Comparison of ENCODE assay signal across 13 cellular contexts in genomic region chr21:33019516-33019884, GRCh38. TPM values are rescaled to one million over a fixed set of nuclear protein-coding genes. Genes with fewer than 3 reads are reported as not detected.
DNase-seq lines count a peak whose midpoint lies in the region; ATAC-seq and TF ChIP-seq lines count a peak whose summit lies in the region.
"Had no signal": no experiment of that assay in that cellular context is flagged by ENCODE, and none has a peak within 500 bp of the region (broad histone marks: within the 10 kb centered on the region; RNA-seq: fewer than 3 reads in every experiment).

No MANE protein-coding gene starts in this region.

- H3K27ac ChIP-seq in CD4-positive, alpha-beta T cell (ENCODE audit: low read depth, low read length): no peak overlapping the region
- H3K27ac ChIP-seq in GM23338 (ENCODE audit: low read depth) (no peak overlapping the region), neural cell (ENCODE audit: low read length) (no peak overlapping the region)
- H3K27ac ChIP-seq: gastrocnemius medialis, left lung had no signal

- no peak for TF ChIP-seq EP300 in neural cell (conservative IDR thresholded peaks at IDR 0.05; ENCODE audit: poor library complexity, severe bottlenecking)

- CTCF ChIA-PET in CD4-positive, alpha-beta T cell (lab: Charles Lee): no interaction called here

- intact Hi-C loops in CD4-positive, alpha-beta T cell (cut with DNase I, micrococcal nuclease): no loop called here

- H3K9me2 ChIP-seq in GM23338 (ENCODE audit: insufficient read depth) (no peaks in the 10 kb centered on the region), neural cell (ENCODE audit: insufficient read depth, low read length) (no peaks in the 10 kb centered on the region)

- H3K27ac Mint-ChIP-seq in CD4-positive, alpha-beta T cell: no peak overlapping the region
- no peak overlapping the region for H3K27ac Mint-ChIP-seq in GM23338
- H3K27ac Mint-ChIP-seq in effector memory CD8-positive, alpha-beta T cell: peak overlapping the region in 1 of 2 donors; percentile 56

- H3F3A ChIP-seq in GM23338 (replicated peaks; ENCODE audit: low read depth) (0 out of 2 replicates have a peak, but pooled peaks cover 5% of the 10 kb centered on the region), neural cell (ENCODE audit: insufficient read depth, low read length, poor library complexity, severe bottlenecking) (no peaks in the 10 kb centered on the region)

- DNase-seq in CD4-positive, alpha-beta T cell: no peak
- DNase-seq in GM23338 (ENCODE audit: low spot score) (no peak), NCI-H1048 (lab: John Stamatoyannopoulos, UW) (no peak), mesenteric fat pad (ENCODE audit: low spot score) (no peak)
- no peak for DNase-seq in effector memory CD8-positive, alpha-beta T cell
- DNase-seq: activated CD4-positive, alpha-beta T cell treated with anti-CD3 and anti-CD28 coated beads for 4 hours; gastrocnemius medialis had no signal

- no peaks in the 10 kb centered on the region for H3K36me3 Mint-ChIP-seq in CD4-positive, alpha-beta T cell (ENCODE audit: low read depth)
- no peaks in the 10 kb centered on the region; the same call in 2 of the 3 replicates for H3K36me3 Mint-ChIP-seq in GM23338 (ENCODE audit: low read depth)
- H3K36me3 Mint-ChIP-seq in effector memory CD8-positive, alpha-beta T cell (ENCODE audit: insufficient read depth): peaks cover 10% of the 10 kb centered on the region

- no peaks in the 10 kb centered on the region for H3K79me2 ChIP-seq in GM23338 (replicated peaks; ENCODE audit: insufficient read depth)
- H3K79me2 ChIP-seq in neural cell (replicated peaks; ENCODE audit: insufficient read depth, low read length): no peaks in the 10 kb centered on the region

- POLR2A ChIA-PET in CD4-positive, alpha-beta T cell (lab: Charles Lee): no interaction called here

- peak overlapping the region; percentile 60 for H3K4me3 ChIP-seq in GM23338
- H3K4me3 ChIP-seq in neural cell (ENCODE audit: low read length): peak overlapping the region; percentile 66

- H2AFZ ChIP-seq in GM23338: peak overlapping the region; percentile 91
- no peak overlapping the region for H2AFZ ChIP-seq in neural cell (ENCODE audit: low read depth, low read length)

- peaks cover 38% of the 10 kb centered on the region for H3K4me1 Mint-ChIP-seq in CD4-positive, alpha-beta T cell (ENCODE audit: low read depth)
- peaks cover 25% of the 10 kb centered on the region for H3K4me1 Mint-ChIP-seq in GM23338
- peaks cover 32 to 35% of the 10 kb centered on the region in 2 donors for H3K4me1 Mint-ChIP-seq in effector memory CD8-positive, alpha-beta T cell (ENCODE audit: low read depth in 2 of 2)

- H3K27me3 ChIP-seq in CD4-positive, alpha-beta T cell (ENCODE audit: control insufficient read depth, insufficient read depth, low read length): peaks cover 81% of the 10 kb centered on the region
- H3K27me3 ChIP-seq in GM23338 (ENCODE audit: insufficient read depth): peaks cover 95% of the 10 kb centered on the region
- H3K27me3 ChIP-seq in neural cell (ENCODE audit: insufficient read depth, low read depth, low read length): peaks cover 94% of the 10 kb centered on the region

- H3K9me3 ChIP-seq in CD4-positive, alpha-beta T cell (ENCODE audit: control insufficient read depth, low read length): no peaks in the 10 kb centered on the region
- H3K9me3 ChIP-seq in neural cell (ENCODE audit: low read length): no peaks in the 10 kb centered on the region
- H3K9me3 ChIP-seq: gastrocnemius medialis, left lung had no signal

- H4K20me1 ChIP-seq in GM23338 (replicated peaks; ENCODE audit: insufficient read depth) (peaks cover 6% of the 10 kb centered on the region), neural cell (ENCODE audit: insufficient read depth) (no peaks in the 10 kb centered on the region)

- H3K4me3 Mint-ChIP-seq in CD4-positive, alpha-beta T cell: peak overlapping the region; percentile 56
- peak overlapping the region; percentile 58 for H3K4me3 Mint-ChIP-seq in GM23338
- peak overlapping the region; percentile 59 to 77 for H3K4me3 Mint-ChIP-seq in effector memory CD8-positive, alpha-beta T cell

- peak overlapping the region; percentile 83 for H3K4me2 ChIP-seq in GM23338
- peak overlapping the region; percentile 14 for H3K4me2 ChIP-seq in neural cell (ENCODE audit: low read length)

- TF ChIP-seq RAD21 in neural cell (conservative IDR thresholded peaks at IDR 0.05): no peak

- ATAC-seq in CD4-positive, alpha-beta T cell (ENCODE audit: poor library complexity): no peak
- ATAC-seq in GM23338 (no peak), HG03342 (IDR thresholded peaks at IDR 0.05; ENCODE audit: unreplicated experiment) (no peak)
- no peak for ATAC-seq in effector memory CD8-positive, alpha-beta T cell (replicated peaks)
- ATAC-seq: gastrocnemius medialis, left lung had no signal

- H3K36me3 ChIP-seq in GM23338 (ENCODE audit: insufficient read depth) (no peaks in the 10 kb centered on the region), neural cell (ENCODE audit: insufficient read depth, low read length) (no peaks in the 10 kb centered on the region)
- H3K36me3 ChIP-seq: gastrocnemius medialis, left lung had no signal

- peaks cover 29% of the 10 kb centered on the region for H3K4me1 ChIP-seq in GM23338 (ENCODE audit: insufficient read depth)

- no peak overlapping the region for H3K9ac ChIP-seq in neural cell (ENCODE audit: low read length)

- H3K27me3 Mint-ChIP-seq in CD4-positive, alpha-beta T cell: peaks cover 94% of the 10 kb centered on the region
- H3K27me3 Mint-ChIP-seq in GM23338 (ENCODE audit: insufficient read depth, low read depth, poor library complexity): peaks cover 65% of the 10 kb centered on the region
- H3K27me3 Mint-ChIP-seq in effector memory CD8-positive, alpha-beta T cell: peaks cover 95 to 100% of the 10 kb centered on the region in 2 donors

- TF ChIP-seq CTCF in CD4-positive, alpha-beta T cell (IDR thresholded peaks at IDR 0.05): no peak
- TF ChIP-seq CTCF in GM23338 (conservative IDR thresholded peaks at IDR 0.05; ENCODE audit: low read depth in 2 of 2) (no peak), neural cell (IDR thresholded peaks at IDR 0.05; ENCODE audit: poor library complexity, severe bottlenecking) (no peak)

- H3K9me3 Mint-ChIP-seq in CD4-positive, alpha-beta T cell: no peaks in the 10 kb centered on the region
- no peaks in the 10 kb centered on the region; the same call in 2 of the 3 replicates for H3K9me3 Mint-ChIP-seq in GM23338
- H3K9me3 Mint-ChIP-seq in effector memory CD8-positive, alpha-beta T cell: no peaks in the 10 kb centered on the region

TF ChIP-seq in GM23338, 12 proteins besides CTCF, POLR2A, EP300 and RAD21 (continues in another document):
- TF ChIP-seq STAT1 (IDR thresholded peaks at IDR 0.05; ENCODE audit: unreplicated experiment) (no peak), EZH2 (IDR thresholded peaks at IDR 0.05; ENCODE audit: low read depth, unreplicated experiment) (no peak), EZH2phosphoT487 (IDR thresholded peaks at IDR 0.05; ENCODE audit: unreplicated experiment) (no peak), ZNF331 (CRISPR knock-in tag; IDR thresholded peaks at IDR 0.05; ENCODE audit: low read depth) (no peak), ETS1 (IDR thresholded peaks at IDR 0.05) (no peak), NANOG (IDR thresholded peaks at IDR 0.05; ENCODE audit: borderline replicate concordance) (no peak), JUNB (IDR thresholded peaks at IDR 0.05; ENCODE audit: unreplicated experiment) (no peak), ZNF114 (CRISPR knock-in tag; IDR thresholded peaks at IDR 0.05) (no peak)

TF ChIP-seq in neural cell, 6 proteins besides CTCF, POLR2A, EP300 and RAD21:
- TF ChIP-seq EZH2 (IDR thresholded peaks at IDR 0.05; ENCODE audit: borderline replicate concordance, insufficient read depth, low read length, poor library complexity, severe bottlenecking) (no peak), REST (IDR thresholded peaks at IDR 0.05; ENCODE audit: borderline replicate concordance) (no peak), POLR2AphosphoS5 (IDR thresholded peaks at IDR 0.05) (no peak), TAF1 (IDR thresholded peaks at IDR 0.05; ENCODE audit: low read depth) (no peak), MXI1 (conservative IDR thresholded peaks at IDR 0.05; ENCODE audit: poor library complexity, severe bottlenecking) (no peak), SMC3 (conservative IDR thresholded peaks at IDR 0.05; ENCODE audit: poor library complexity) (no peak)

RNA-seq across cellular contexts. Expression of gene OLIG2, which starts 6.2 kb away (rescaled TPM):
- not detected for total RNA-seq in CD4-positive, alpha-beta T cell
- total RNA-seq in GM23338 (2014; rRNA removed; shearing (Covaris generic)): 0.04 and 1.4 TPM in 2 replicates
- polyA plus RNA-seq in GM23338 (2016; fragmentation: Nextera tagmentation; extraction: Ambion mirVana): 0.09 and 0.15 TPM in 2 replicates
- polyA plus RNA-seq in neural cell: 0.84 and 0.90 TPM in 2 replicates
- polyA minus RNA-seq in neural cell: 0.73 and 0.81 TPM in 2 replicates
- total RNA-seq in mesenteric fat pad: not detected
- total RNA-seq: M059J, pulmonary artery endothelial cell had no signal
- polyA plus RNA-seq: adipose tissue had no signal

RNA-seq across cellular contexts. Expression of gene OLIG1, which starts 50.4 kb away (rescaled TPM):
- total RNA-seq in CD4-positive, alpha-beta T cell: not detected
- 0.14 and 0.19 TPM in 2 replicates for total RNA-seq in GM23338 (2014; rRNA removed; shearing (Covaris generic))
- 0.81 and 2.0 TPM in 2 replicates for polyA plus RNA-seq in GM23338 (2016; fragmentation: Nextera tagmentation; extraction: Ambion mirVana)
- 0.98 and 1.4 TPM in 2 replicates for polyA plus RNA-seq in neural cell
- 0.46 and 1.5 TPM in 2 replicates for polyA minus RNA-seq in neural cell
- not detected for total RNA-seq in mesenteric fat pad
- total RNA-seq: M059J, pulmonary artery endothelial cell had no signal
